ENCODE assay signal across 12 cellular contexts in the genomic region with DNA sequence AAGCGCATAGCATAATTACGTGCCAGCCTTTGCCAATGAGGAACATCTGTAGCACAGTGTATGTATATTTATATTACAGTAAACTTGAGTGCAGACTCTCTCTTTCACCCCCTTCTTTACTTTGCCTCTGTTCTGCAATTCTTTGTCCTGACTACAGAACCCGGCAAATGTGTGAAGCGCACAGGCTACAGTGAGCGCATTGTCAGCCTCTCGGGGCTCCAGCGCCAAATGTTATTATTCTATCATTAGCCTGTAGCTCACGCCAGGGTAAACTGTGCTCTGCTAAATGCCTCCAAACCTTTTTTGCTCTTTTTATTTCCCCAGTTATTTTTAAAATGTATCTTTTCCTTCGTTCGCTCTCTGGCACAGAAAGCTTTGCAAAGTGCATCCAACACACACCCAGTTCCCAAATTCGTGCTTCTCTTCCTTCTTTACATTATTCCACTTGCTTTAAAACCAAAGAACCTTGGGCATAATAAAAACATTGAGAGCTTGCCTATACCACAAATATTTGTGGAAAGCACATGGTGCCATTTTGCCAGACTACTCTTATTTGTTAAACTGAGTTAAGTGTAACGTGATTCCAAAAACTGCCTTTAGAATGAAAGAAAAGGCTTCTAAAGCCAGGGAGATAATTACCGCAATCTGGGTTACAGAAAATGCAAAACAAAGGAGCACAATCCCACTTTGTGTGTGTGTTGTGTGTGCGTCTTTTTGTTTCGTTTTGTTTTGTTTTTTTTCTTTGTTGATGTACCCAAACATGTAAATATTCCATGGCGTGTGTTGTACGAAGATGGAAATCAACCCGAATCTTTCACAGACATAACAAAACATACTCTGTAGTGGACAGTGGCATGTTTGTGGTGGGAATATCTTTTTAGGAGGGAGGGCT.
DNase-seq lines count a peak whose midpoint lies in the region; TF ChIP-seq lines count a peak whose summit lies in the region.
"Had no signal": no experiment of that assay in that cellular context is flagged by ENCODE, and none has a peak within 500 bp of the region (broad histone marks: within the 10 kb centered on the region; RNA-seq: fewer than 3 reads in every experiment).

No MANE protein-coding gene starts in this region.

- H3K27me3 Mint-ChIP-seq in activated naive CD4-positive, alpha-beta T cell treated with anti-CD3 and anti-CD28 coated beads, Interleukin-2, amount 10 ng/mL, durations not matched to agents 7 days and 5 days, result no peaks in the 10 kb centered on the region

- H3K36me3 Mint-ChIP-seq in activated naive CD4-positive, alpha-beta T cell treated with anti-CD3 and anti-CD28 coated beads, Interleukin-2, amount 10 ng/mL, durations not matched to agents 7 days and 5 days, result no peaks in the 10 kb centered on the region

- TF ChIP-seq CTCF in tibial nerve (IDR thresholded peaks at IDR 0.05), result no peak

- DNase-seq in NCI-H1436 (lab: John Stamatoyannopoulos, UW) (peak; percentile 37), NCI-H1436 treated with DMSO at 0.1 percent for 48 hours (lab: John Stamatoyannopoulos, UW) (no peak), caudate nucleus (lab: John Stamatoyannopoulos, UW) (peak in 48 of 61 donors; percentile 1 to 73 (median 32)), medulla oblongata (ENCODE audit: extremely low spot score) (peak; percentile 79), tibial nerve (ENCODE audit: low spot score in 2 of 2) (no peak), NCI-H82 (lab: John Stamatoyannopoulos, UW) (no peak), NCI-H2196 treated with DMSO at 0.1 percent for 48 hours (lab: John Stamatoyannopoulos, UW; ENCODE audit: unreplicated experiment) (no peak)
- no peak for DNase-seq in activated naive CD4-positive, alpha-beta T cell treated with anti-CD3 and anti-CD28 coated beads, Interleukin-2, amount 10 ng/mL, durations not matched to agents 7 days and 5 days
- DNase-seq: 8988T, ovary, T-helper 9 cell had no signal

- no peaks in the 10 kb centered on the region for H3K4me1 Mint-ChIP-seq in activated naive CD4-positive, alpha-beta T cell treated with anti-CD3 and anti-CD28 coated beads, Interleukin-2, amount 10 ng/mL, durations not matched to agents 7 days and 5 days

- H3K27ac ChIP-seq in caudate nucleus (ENCODE audit: low read depth, low read length) (peak overlapping the region; percentile 91), tibial nerve (peak overlapping the region in 2 of 4 donors; percentile 45 to 69)
- H3K27ac ChIP-seq: ovary had no signal

- H3K27me3 ChIP-seq in tibial nerve, result no peaks in the 10 kb centered on the region
- H3K27me3 ChIP-seq: ovary had no signal

- H3K4me3 ChIP-seq in tibial nerve, result peak overlapping the region in 3 of 4 donors; percentile 8 to 44 (median 17)
- H3K4me3 ChIP-seq: GM12878, ovary had no signal

- no peaks in the 10 kb centered on the region for H3K36me3 ChIP-seq in tibial nerve
- H3K36me3 ChIP-seq: ovary had no signal

- CTCF ChIA-PET in activated naive CD4-positive, alpha-beta T cell treated with anti-CD3 and anti-CD28 coated beads, Interleukin-2, amount 10 ng/mL, durations not matched to agents 7 days and 5 days (lab: Charles Lee), result interaction anchor here (1.3 kb wide), 1 partner anchor 16 kb away, joined by 3 read pairs; no protein-coding TSS in a partner anchor

- H3K4me1 ChIP-seq in tibial nerve, result peaks cover 0 to 42% (median 0%) of the 10 kb centered on the region in 4 donors

- WGBS in tibial nerve, 2 donors, result 32 to 35% methylated on average over 18 of the region's 18 CpGs

- no peak for TF ChIP-seq EP300 in tibial nerve (IDR thresholded peaks at IDR 0.05)

- no peak for TF ChIP-seq POLR2A in tibial nerve (IDR thresholded peaks at IDR 0.05)

- H3K9me3 Mint-ChIP-seq in activated naive CD4-positive, alpha-beta T cell treated with anti-CD3 and anti-CD28 coated beads, Interleukin-2, amount 10 ng/mL, durations not matched to agents 7 days and 5 days, result no peaks in the 10 kb centered on the region

- H3K9me3 ChIP-seq in tibial nerve, result no peaks in the 10 kb centered on the region
- H3K9me3 ChIP-seq: ovary had no signal

- no peak overlapping the region for H3K4me3 Mint-ChIP-seq in activated naive CD4-positive, alpha-beta T cell treated with anti-CD3 and anti-CD28 coated beads, Interleukin-2, amount 10 ng/mL, durations not matched to agents 7 days and 5 days

- no peak overlapping the region for H3K27ac Mint-ChIP-seq in activated naive CD4-positive, alpha-beta T cell treated with anti-CD3 and anti-CD28 coated beads, Interleukin-2, amount 10 ng/mL, durations not matched to agents 7 days and 5 days

Comparison
In these comparisons a context has a peak if more than half of its experiments do, and no peak if none do; other contexts are left out.
1. DNase-seq: peak in NCI-H1436 (single experiment), caudate nucleus (48 of 61) and medulla oblongata (single experiment); none in NCI-H1436 treated with DMSO at 0.1 percent for 48 hours (single experiment), tibial nerve (0 of 2), activated naive CD4-positive, alpha-beta T cell treated with anti-CD3 and anti-CD28 coated beads, Interleukin-2, amount 10 ng/mL, durations not matched to agents 7 days and 5 days (single experiment), NCI-H82 (single experiment) and NCI-H2196 treated with DMSO at 0.1 percent for 48 hours (single experiment).